9 cellular contexts compared by ENCODE assay signal in genomic region chr12:48980389-48980952, GRCh38. TPM values are rescaled to one million over a fixed set of nuclear protein-coding genes. Genes with fewer than 3 reads are reported as not detected.
DNase-seq lines count a peak whose midpoint lies in the region; ATAC-seq, FAIRE-seq and TF ChIP-seq lines count a peak whose summit lies in the region.
"Had no signal": no experiment of that assay in that cellular context is flagged by ENCODE, and none has a peak within 500 bp of the region (broad histone marks: within the 10 kb centered on the region; RNA-seq: fewer than 3 reads in every experiment).

No MANE protein-coding gene starts in this region.

- FAIRE-seq in endothelial cell of umbilical vein (lab: Jason Lieb, UNC), result no peak

- POLR2A ChIA-PET in endothelial cell of umbilical vein (lab: Charles Lee), result no interaction called here

- intact Hi-C loops in endothelial cell of umbilical vein (cut with micrococcal nuclease), result no loop called here
- intact Hi-C loops in posterior vena cava (cut with DNase I), result no loop called here

- H3K79me2 ChIP-seq in endothelial cell of umbilical vein (ENCODE audit: control insufficient read depth, insufficient read depth, low read length), result no peaks in the 10 kb centered on the region

- BruUV-seq in endothelial cell of umbilical vein (replicated peaks; lab: Mats Ljungman, UMichigan), result no TSS peak

- H3K4me3 ChIP-seq in GM12864 (ENCODE audit: low read depth, low read length) (peak overlapping the region; percentile 44), SK-N-MC (peak overlapping the region; percentile 72), endothelial cell of umbilical vein (replicated peaks in 1 of 3; ENCODE audit: insufficient read depth in 1 of 3, low read depth in 1 of 3, low read length in 3 of 3) (no peak overlapping the region), SJCRH30 (no peak overlapping the region)

- H3K9ac ChIP-seq in SK-N-MC (ENCODE audit: insufficient read length) (no peak overlapping the region), endothelial cell of umbilical vein (replicated peaks; ENCODE audit: extremely low read depth, insufficient read depth, low read length) (no peak overlapping the region)

- TF ChIP-seq POLR2A in endothelial cell of umbilical vein (IDR thresholded peaks at IDR 0.05; ENCODE audit: low read depth, low read length), result no peak

- H3K4me2 ChIP-seq in endothelial cell of umbilical vein (ENCODE audit: insufficient read depth, low read length), result no peak overlapping the region

- H3K9me3 ChIP-seq in SK-N-MC (ENCODE audit: low read depth, low read length) (no peaks in the 10 kb centered on the region), endothelial cell of umbilical vein (replicated peaks; ENCODE audit: control insufficient read depth, insufficient read depth, low read length) (no peaks in the 10 kb centered on the region), SJCRH30 (replicated peaks) (no peaks in the 10 kb centered on the region)

- ATAC-seq in GM19397 (IDR thresholded peaks at IDR 0.05; ENCODE audit: unreplicated experiment), result no peak

- peaks cover 13% of the 10 kb centered on the region for H3K4me1 ChIP-seq in endothelial cell of umbilical vein (ENCODE audit: control insufficient read depth, extremely low read depth, insufficient read depth, low read length)
- H3K4me1 ChIP-seq in SJCRH30, result peaks cover 34% of the 10 kb centered on the region

- no peaks in the 10 kb centered on the region for H4K20me1 ChIP-seq in endothelial cell of umbilical vein (replicated peaks; ENCODE audit: control insufficient read depth, extremely low read depth, insufficient read depth, low read length)

- no peaks in the 10 kb centered on the region for H3K9me1 ChIP-seq in endothelial cell of umbilical vein (replicated peaks; ENCODE audit: control insufficient read depth, extremely low read depth, insufficient read depth, low read length)

- no peak for TF ChIP-seq CTCF in GM12864 (IDR thresholded peaks at IDR 0.05; ENCODE audit: low read depth, low read length, missing control alignments)
- TF ChIP-seq CTCF in endothelial cell of umbilical vein (IDR thresholded peaks at IDR 0.05; ENCODE audit: extremely low read depth in 1 of 2, insufficient read depth in 1 of 2, low read depth in 1 of 2, low read length in 2 of 2), result no peak

- CTCF ChIA-PET in endothelial cell of umbilical vein (lab: Charles Lee), result interaction anchor here (1.4 to 11.2 kb wide), 6 partner anchors 8 to 128 kb away, joined by 5 to 175 read pairs (median 33); partner anchors contain the start of genes ARF3 and DDN

- H3K27ac ChIP-seq in SK-N-MC, result no peak overlapping the region
- no peak overlapping the region for H3K27ac ChIP-seq in endothelial cell of umbilical vein (ENCODE audit: insufficient read depth, low read depth, low read length)
- no peak overlapping the region for H3K27ac ChIP-seq in SJCRH30

- H3K27me3 ChIP-seq in endothelial cell of umbilical vein (ENCODE audit: control insufficient read depth in 2 of 2, insufficient read depth in 2 of 2, low read length in 2 of 2) (peaks cover 74 to 78% of the 10 kb centered on the region in 2 experiments), SJCRH30 (no peaks in the 10 kb centered on the region)

- dilution Hi-C loops in endothelial cell of umbilical vein (cut with MboI; ENCODE audit: extremely low pct_ligation_motif_present, low sequenced_read_pairs), result no loop called here

- H2AFZ ChIP-seq in endothelial cell of umbilical vein (ENCODE audit: low read depth, low read length), result no peak overlapping the region

- DNase-seq in GM12864 (ENCODE audit: low read depth) (no peak), SK-N-MC (ENCODE audit: low read depth, low spot score) (no peak), endothelial cell of umbilical vein (ENCODE audit: low read depth, low spot score) (no peak), posterior vena cava (ENCODE audit: low spot score) (peak; percentile 81), cortex of kidney (lab: John Stamatoyannopoulos, UW) (no peak), SJCRH30 (no peak), Ammon's horn (ENCODE audit: low spot score) (no peak)

- no peaks in the 10 kb centered on the region for H3K36me3 ChIP-seq in SK-N-MC (ENCODE audit: insufficient read depth, low read length)
- no peaks in the 10 kb centered on the region for H3K36me3 ChIP-seq in endothelial cell of umbilical vein (ENCODE audit: control insufficient read depth in 2 of 2, extremely low read depth in 1 of 2, insufficient read depth in 2 of 2, low read length in 2 of 2)
- no peaks in the 10 kb centered on the region for H3K36me3 ChIP-seq in SJCRH30

TF ChIP-seq in endothelial cell of umbilical vein, 7 proteins besides CTCF, POLR2A, EP300 and RAD21:
- TF ChIP-seq EZH2 (IDR thresholded peaks at IDR 0.05; ENCODE audit: borderline replicate concordance, low read depth, low read length, severe bottlenecking), result peak; percentile 78
- no peak for TF ChIP-seq MYC (IDR thresholded peaks at IDR 0.05; ENCODE audit: low read depth, low read length)

RNA-seq across cellular contexts. Expression of gene WNT1, which starts 2.3 kb away (rescaled TPM):
- not detected in 2 replicates for total RNA-seq in endothelial cell of umbilical vein
- polyA plus RNA-seq in endothelial cell of umbilical vein, result not detected in 2 replicates
- polyA plus RNA-seq in endothelial cell of umbilical vein (2011; cell fraction: cytosol; rRNA removed), result not detected in 2 replicates
- not detected in 2 replicates for polyA plus RNA-seq in endothelial cell of umbilical vein (2011; cell fraction: nucleus; rRNA removed)
- polyA plus RNA-seq in endothelial cell of umbilical vein (2012), result not detected in 2 replicates
- polyA minus RNA-seq in endothelial cell of umbilical vein, result not detected in 2 replicates
- not detected for polyA minus RNA-seq in endothelial cell of umbilical vein (2011; cell fraction: cytosol; rRNA and poly(A)+ RNA removed)
- polyA minus RNA-seq in endothelial cell of umbilical vein (2011; cell fraction: nucleus; rRNA and poly(A)+ RNA removed), result not detected in 2 replicates
- not detected for total RNA-seq in posterior vena cava
- not detected in 2 replicates for total RNA-seq in SJCRH30 (2014; rRNA removed; shearing (Covaris generic))
- total RNA-seq: fibroblast of villous mesenchyme had no signal

RNA-seq across cellular contexts. Expression of gene WNT10B, which starts 8.9 kb away (rescaled TPM):
- total RNA-seq in endothelial cell of umbilical vein (not detected in 2 replicates), posterior vena cava (1 to 10 TPM in 1 of 2 donors, under 1 TPM in 1; 0.33 to 4.0 TPM)
- 0.04 and 0.14 TPM in 2 replicates for polyA plus RNA-seq in endothelial cell of umbilical vein
- 0.05 and 0.10 TPM in 2 replicates for polyA plus RNA-seq in endothelial cell of umbilical vein (2011; cell fraction: cytosol; rRNA removed)
- polyA plus RNA-seq in endothelial cell of umbilical vein (2011; cell fraction: nucleus; rRNA removed), result 0.07 TPM in 1 of 2 replicates, not detected in the other
- 0.15 and 0.24 TPM in 2 replicates for polyA plus RNA-seq in endothelial cell of umbilical vein (2012)
- 0.70 TPM in 1 of 2 replicates, not detected in the other for polyA minus RNA-seq in endothelial cell of umbilical vein
- polyA minus RNA-seq in endothelial cell of umbilical vein (2011; cell fraction: cytosol; rRNA and poly(A)+ RNA removed), result 2.5 TPM
- not detected in 2 replicates for polyA minus RNA-seq in endothelial cell of umbilical vein (2011; cell fraction: nucleus; rRNA and poly(A)+ RNA removed)
- total RNA-seq in SJCRH30 (2014; rRNA removed; shearing (Covaris generic)), result 2.8 and 3.0 TPM in 2 replicates
- total RNA-seq: fibroblast of villous mesenchyme had no signal

RNA-seq across cellular contexts. Expression of gene DDN, which starts 18.7 kb away (rescaled TPM):
- total RNA-seq in endothelial cell of umbilical vein, result 0.22 and 0.42 TPM in 2 replicates
- 0.06 and 0.07 TPM in 2 replicates for polyA plus RNA-seq in endothelial cell of umbilical vein
- 0.06 and 0.08 TPM in 2 replicates for polyA plus RNA-seq in endothelial cell of umbilical vein (2011; cell fraction: cytosol; rRNA removed)
- polyA plus RNA-seq in endothelial cell of umbilical vein (2011; cell fraction: nucleus; rRNA removed), result 0.22 and 0.50 TPM in 2 replicates
- 0.26 and 0.31 TPM in 2 replicates for polyA plus RNA-seq in endothelial cell of umbilical vein (2012)
- 0.06 and 0.12 TPM in 2 replicates for polyA minus RNA-seq in endothelial cell of umbilical vein
- polyA minus RNA-seq in endothelial cell of umbilical vein (2011; cell fraction: cytosol; rRNA and poly(A)+ RNA removed), result 2.7 TPM
- 0.19 and 0.24 TPM in 2 replicates for polyA minus RNA-seq in endothelial cell of umbilical vein (2011; cell fraction: nucleus; rRNA and poly(A)+ RNA removed)
- total RNA-seq in posterior vena cava, result not detected
- total RNA-seq in SJCRH30 (2014; rRNA removed; shearing (Covaris generic)), result 5.0 and 5.5 TPM in 2 replicates

RNA-seq across cellular contexts. Expression of gene ARF3, which starts 23.2 kb away (rescaled TPM):
- total RNA-seq in endothelial cell of umbilical vein, result 172 and 187 TPM in 2 replicates
- 138 and 149 TPM in 2 replicates for polyA plus RNA-seq in endothelial cell of umbilical vein
- polyA plus RNA-seq in endothelial cell of umbilical vein (2011; cell fraction: cytosol; rRNA removed), result 212 and 244 TPM in 2 replicates
- polyA plus RNA-seq in endothelial cell of umbilical vein (2011; cell fraction: nucleus; rRNA removed), result 167 and 199 TPM in 2 replicates
- 165 and 188 TPM in 2 replicates for polyA plus RNA-seq in endothelial cell of umbilical vein (2012)
- polyA minus RNA-seq in endothelial cell of umbilical vein, result 179 and 190 TPM in 2 replicates
- polyA minus RNA-seq in endothelial cell of umbilical vein (2011; cell fraction: cytosol; rRNA and poly(A)+ RNA removed), result 74.8 TPM
- 45.0 and 53.9 TPM in 2 replicates for polyA minus RNA-seq in endothelial cell of umbilical vein (2011; cell fraction: nucleus; rRNA and poly(A)+ RNA removed)
- 100 to 1,000 TPM; 127 to 130 TPM for total RNA-seq in posterior vena cava
- 80.9 and 82.1 TPM in 2 replicates for total RNA-seq in SJCRH30 (2014; rRNA removed; shearing (Covaris generic))

RNA-seq across cellular contexts. Expression of gene PRKAG1, which starts 38.1 kb away (rescaled TPM):
- total RNA-seq in endothelial cell of umbilical vein, result 50.0 and 54.9 TPM in 2 replicates
- 52.1 and 59.5 TPM in 2 replicates for polyA plus RNA-seq in endothelial cell of umbilical vein
- polyA plus RNA-seq in endothelial cell of umbilical vein (2011; cell fraction: cytosol; rRNA removed), result 58.4 and 63.5 TPM in 2 replicates
- 49.4 and 50.8 TPM in 2 replicates for polyA plus RNA-seq in endothelial cell of umbilical vein (2011; cell fraction: nucleus; rRNA removed)
- 49.7 and 56.2 TPM in 2 replicates for polyA plus RNA-seq in endothelial cell of umbilical vein (2012)
- 47.0 and 53.3 TPM in 2 replicates for polyA minus RNA-seq in endothelial cell of umbilical vein
- 40.7 TPM for polyA minus RNA-seq in endothelial cell of umbilical vein (2011; cell fraction: cytosol; rRNA and poly(A)+ RNA removed)
- polyA minus RNA-seq in endothelial cell of umbilical vein (2011; cell fraction: nucleus; rRNA and poly(A)+ RNA removed), result 17.3 and 22.1 TPM in 2 replicates
- 10 to 100 TPM; 52.2 to 57.3 TPM for total RNA-seq in posterior vena cava
- total RNA-seq in SJCRH30 (2014; rRNA removed; shearing (Covaris generic)), result 37.1 and 43.0 TPM in 2 replicates

Comparison
In these comparisons a context has a peak if more than half of its experiments do, and no peak if none do; other contexts are left out.
1. H3K4me3 ChIP-seq: peak in GM12864 (single experiment) and SK-N-MC (single experiment); none in endothelial cell of umbilical vein (0 of 3) and SJCRH30 (single experiment).